In the genomic region with DNA sequence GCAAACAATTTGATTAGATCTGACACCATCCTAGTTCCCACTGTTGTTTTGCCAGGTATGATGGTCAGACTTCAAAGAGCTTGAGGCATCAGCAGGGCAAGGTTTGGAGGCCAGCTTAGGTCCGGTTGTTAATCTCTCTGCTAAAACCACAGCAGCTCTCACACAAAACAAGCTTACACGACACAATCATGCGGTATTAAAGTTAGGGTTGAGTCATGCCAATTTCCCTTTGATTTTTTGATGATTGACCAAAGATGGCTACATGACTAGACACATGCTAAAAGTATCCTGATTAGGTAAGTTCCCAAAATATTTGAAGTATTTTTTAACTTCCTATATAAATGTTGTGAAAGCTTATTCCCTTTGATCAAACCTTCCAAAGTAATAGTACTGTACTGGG, we compare ENCODE assay signal across 15 cellular contexts.
A peak's percentile ranks its signal among the peaks of the same experiment; 100 is the strongest.
DNase-seq lines count a peak whose midpoint lies in the region; ATAC-seq, FAIRE-seq and TF ChIP-seq lines count a peak whose summit lies in the region.
"Had no signal": no experiment of that assay in that cellular context is flagged by ENCODE, and none has a peak within 500 bp of the region (broad histone marks: within the 10 kb centered on the region; RNA-seq: fewer than 3 reads in every experiment).

No MANE protein-coding gene starts in this region.

- H4K20me1 ChIP-seq in astrocyte (ENCODE audit: insufficient read depth, low read length) = no peaks in the 10 kb centered on the region

- H3K4me3 Mint-ChIP-seq in astrocyte (ENCODE audit: unreplicated experiment) = no peak overlapping the region
- H3K4me3 Mint-ChIP-seq in activated CD4-positive, alpha-beta T cell treated with anti-CD3 and anti-CD28 coated beads for 36 hours = no peak overlapping the region
- no peak overlapping the region for H3K4me3 Mint-ChIP-seq in activated T-cell treated with anti-CD3 and anti-CD28 coated beads, Interleukin-2, amount 50 U/mL, for 72 hours
- H3K4me3 Mint-ChIP-seq: activated CD8-positive, alpha-beta T cell treated with anti-CD3 and anti-CD28 coated beads for 36 hours; effector memory CD8-positive, alpha-beta T cell; naive thymus-derived CD4-positive, alpha-beta T cell had no signal

- H3K9me3 ChIP-seq in astrocyte (ENCODE audit: insufficient read depth, low read depth, low read length) (no peaks in the 10 kb centered on the region), adrenal gland (replicated peaks in 1 of 3) (peaks cover 0 to 5% (median 0%) of the 10 kb centered on the region in 3 donors)
- H3K9me3 ChIP-seq: upper lobe of left lung had no signal

- H3K4me1 ChIP-seq in astrocyte (ENCODE audit: insufficient read depth, low read length) (peaks cover 11% of the 10 kb centered on the region), adrenal gland (replicated peaks in 1 of 2) (no peaks in the 10 kb centered on the region)
- H3K4me1 ChIP-seq: upper lobe of left lung had no signal

- POLR2A ChIA-PET in activated CD4-positive, alpha-beta T cell treated with anti-CD3 and anti-CD28 coated beads for 36 hours (lab: Charles Lee) = no interaction called here

- intact Hi-C loops in activated CD4-positive, alpha-beta T cell treated with anti-CD3 and anti-CD28 coated beads for 36 hours (cut with DNase I, micrococcal nuclease) = no loop called here
- intact Hi-C loops in adrenal gland (cut with DNase I) = no loop called here

- peak overlapping the region; percentile 52 for H3K4me2 ChIP-seq in astrocyte (ENCODE audit: low read length)

- no peak for TF ChIP-seq POLR2A in adrenal gland (IDR thresholded peaks at IDR 0.05)

- no peak overlapping the region for H3K4me3 ChIP-seq in astrocyte (ENCODE audit: insufficient read depth, low read depth, low read length)
- no peak overlapping the region for H3K4me3 ChIP-seq in kidney epithelial cell (ENCODE audit: low read depth, low read length)
- no peak overlapping the region for H3K4me3 ChIP-seq in adrenal gland
- H3K4me3 ChIP-seq: upper lobe of left lung had no signal

- H3K79me2 ChIP-seq in astrocyte (ENCODE audit: insufficient read depth, low read length) = no peaks in the 10 kb centered on the region

- TF ChIP-seq CTCF in astrocyte (IDR thresholded peaks at IDR 0.05; ENCODE audit: insufficient read depth, low read depth, low read length) = no peak
- no peak for TF ChIP-seq CTCF in kidney epithelial cell (IDR thresholded peaks at IDR 0.05; ENCODE audit: insufficient read depth, low read length, poor library complexity, severe bottlenecking)
- TF ChIP-seq CTCF in adrenal gland (IDR thresholded peaks at IDR 0.05) = no peak

- peaks cover 31% of the 10 kb centered on the region for H3K4me1 Mint-ChIP-seq in astrocyte (ENCODE audit: low read depth, unreplicated experiment)
- H3K4me1 Mint-ChIP-seq in activated CD4-positive, alpha-beta T cell treated with anti-CD3 and anti-CD28 coated beads for 36 hours = peaks cover 10% of the 10 kb centered on the region
- H3K4me1 Mint-ChIP-seq in activated T-cell treated with anti-CD3 and anti-CD28 coated beads, Interleukin-2, amount 50 U/mL, for 72 hours (ENCODE audit: low read depth) = peaks cover 10% of the 10 kb centered on the region

- no peaks in the 10 kb centered on the region for H3K27me3 ChIP-seq in astrocyte (ENCODE audit: insufficient read depth, low read length)
- no peaks in the 10 kb centered on the region for H3K27me3 ChIP-seq in kidney epithelial cell (ENCODE audit: control insufficient read depth, insufficient read depth, low read length)
- H3K27me3 ChIP-seq in adrenal gland = no peaks in the 10 kb centered on the region
- H3K27me3 ChIP-seq: upper lobe of left lung had no signal

- H3K9me3 Mint-ChIP-seq in astrocyte (ENCODE audit: unreplicated experiment) = no peaks in the 10 kb centered on the region
- H3K9me3 Mint-ChIP-seq in activated CD4-positive, alpha-beta T cell treated with anti-CD3 and anti-CD28 coated beads for 36 hours (ENCODE audit: low read depth) = no peaks in the 10 kb centered on the region
- H3K9me3 Mint-ChIP-seq in activated T-cell treated with anti-CD3 and anti-CD28 coated beads, Interleukin-2, amount 50 U/mL, for 72 hours = no peaks in the 10 kb centered on the region
- H3K9me3 Mint-ChIP-seq: activated CD8-positive, alpha-beta T cell treated with anti-CD3 and anti-CD28 coated beads for 36 hours; effector memory CD8-positive, alpha-beta T cell; naive thymus-derived CD4-positive, alpha-beta T cell had no signal

- no peak overlapping the region for H3K9ac ChIP-seq in astrocyte (ENCODE audit: low read length)

- H3K27ac ChIP-seq in astrocyte (ENCODE audit: low read depth, low read length) (peak overlapping the region; percentile 82), adrenal gland (no peak overlapping the region)
- H3K27ac ChIP-seq: upper lobe of left lung had no signal

- H3K36me3 Mint-ChIP-seq in astrocyte (ENCODE audit: low read depth, unreplicated experiment) = peaks cover 2% of the 10 kb centered on the region
- H3K36me3 Mint-ChIP-seq in activated CD4-positive, alpha-beta T cell treated with anti-CD3 and anti-CD28 coated beads for 36 hours (ENCODE audit: low read depth) = peaks cover 5% of the 10 kb centered on the region
- H3K36me3 Mint-ChIP-seq in activated T-cell treated with anti-CD3 and anti-CD28 coated beads, Interleukin-2, amount 50 U/mL, for 72 hours (ENCODE audit: insufficient read depth in 2 of 2) = no peaks in the 10 kb centered on the region

- peak overlapping the region; percentile 97 for H3K27ac Mint-ChIP-seq in astrocyte (ENCODE audit: unreplicated experiment)
- no peak overlapping the region for H3K27ac Mint-ChIP-seq in activated CD4-positive, alpha-beta T cell treated with anti-CD3 and anti-CD28 coated beads for 36 hours
- H3K27ac Mint-ChIP-seq in activated T-cell treated with anti-CD3 and anti-CD28 coated beads, Interleukin-2, amount 50 U/mL, for 72 hours = no peak overlapping the region
- H3K27ac Mint-ChIP-seq: activated CD8-positive, alpha-beta T cell treated with anti-CD3 and anti-CD28 coated beads for 36 hours; effector memory CD8-positive, alpha-beta T cell; naive thymus-derived CD4-positive, alpha-beta T cell had no signal

- peak; percentile 96 for FAIRE-seq in astrocyte (lab: Jason Lieb, UNC)

- no peaks in the 10 kb centered on the region for H3K27me3 Mint-ChIP-seq in astrocyte (ENCODE audit: low read depth, unreplicated experiment)
- H3K27me3 Mint-ChIP-seq in activated CD4-positive, alpha-beta T cell treated with anti-CD3 and anti-CD28 coated beads for 36 hours = no peaks in the 10 kb centered on the region
- H3K27me3 Mint-ChIP-seq in activated T-cell treated with anti-CD3 and anti-CD28 coated beads, Interleukin-2, amount 50 U/mL, for 72 hours (ENCODE audit: low read depth) = no peaks in the 10 kb centered on the region
- H3K27me3 Mint-ChIP-seq: activated CD8-positive, alpha-beta T cell treated with anti-CD3 and anti-CD28 coated beads for 36 hours; effector memory CD8-positive, alpha-beta T cell; naive thymus-derived CD4-positive, alpha-beta T cell had no signal

- H2AFZ ChIP-seq in astrocyte (ENCODE audit: low read depth, low read length) = no peak overlapping the region

- CTCF ChIA-PET in activated CD4-positive, alpha-beta T cell treated with anti-CD3 and anti-CD28 coated beads for 36 hours (lab: Charles Lee) = interaction anchor here (0.7 to 1.0 kb wide), 2 partner anchors 8 to 120 kb away, joined by 3 read pairs; no protein-coding TSS in a partner anchor

- DNase-seq in AG08396 (ENCODE audit: low spot score) (peak; percentile 13), HT1080 (ENCODE audit: low read depth) (peak; percentile 94), astrocyte (ENCODE audit: low read depth) (peak; percentile 96), kidney epithelial cell (ENCODE audit: low read depth) (peak; percentile 96), adrenal gland (no peak)
- no peak for DNase-seq in activated CD4-positive, alpha-beta T cell treated with anti-CD3 and anti-CD28 coated beads for 36 hours
- DNase-seq in activated T-cell treated with anti-CD3 and anti-CD28 coated beads, Interleukin-2, amount 50 U/mL, for 72 hours = no peak
- DNase-seq in stimulated activated CD4-positive, alpha-beta T cell treated with anti-CD3 and anti-CD28 coated beads, Interleukin-2, amount 100 ng/mL, for 48 hours = no peak
- DNase-seq: activated CD8-positive, alpha-beta T cell treated with anti-CD3 and anti-CD28 coated beads for 36 hours; activated naive CD4-positive, alpha-beta T cell treated with anti-CD3 and anti-CD28 coated beads, Interleukin-2, amount 50 U/mL, for 16 hours; effector memory CD8-positive, alpha-beta T cell; naive thymus-derived CD4-positive, alpha-beta T cell; NCI-H146; NCI-H774; upper lobe of left lung had no signal

- H3K36me3 ChIP-seq in astrocyte (ENCODE audit: insufficient read depth, low read length) = no peaks in the 10 kb centered on the region
- H3K36me3 ChIP-seq in kidney epithelial cell (ENCODE audit: control insufficient read depth, insufficient read depth, low read length) = no peaks in the 10 kb centered on the region
- no peaks in the 10 kb centered on the region for H3K36me3 ChIP-seq in adrenal gland (replicated peaks in 1 of 2)
- H3K36me3 ChIP-seq: upper lobe of left lung had no signal

- WGBS in adrenal gland, 4 donors = 89 to 93% (median 92%) methylated on average over 3 of the region's 3 CpGs

- ATAC-seq in activated CD4-positive, alpha-beta T cell treated with anti-CD3 and anti-CD28 coated beads for 36 hours = no peak
- ATAC-seq in activated T-cell treated with anti-CD3 and anti-CD28 coated beads, Interleukin-2, amount 50 U/mL, for 72 hours (replicated peaks in 1 of 2) = no peak
- ATAC-seq: activated CD8-positive, alpha-beta T cell treated with anti-CD3 and anti-CD28 coated beads for 36 hours; effector memory CD8-positive, alpha-beta T cell; naive thymus-derived CD4-positive, alpha-beta T cell had no signal

Comparison
In these comparisons a context has a peak if more than half of its experiments do, and no peak if none do; other contexts are left out.
1. DNase-seq: peak in AG08396 (single experiment), HT1080 (single experiment), astrocyte (single experiment) and kidney epithelial cell (single experiment); none in activated CD4-positive, alpha-beta T cell treated with anti-CD3 and anti-CD28 coated beads for 36 hours (single experiment), activated T-cell treated with anti-CD3 and anti-CD28 coated beads, Interleukin-2, amount 50 U/mL, for 72 hours (0 of 2), adrenal gland (0 of 7) and stimulated activated CD4-positive, alpha-beta T cell treated with anti-CD3 and anti-CD28 coated beads, Interleukin-2, amount 100 ng/mL, for 48 hours (0 of 2).